ENCODE assay signal across 8 cellular contexts in genomic region chr10:55631071-55631654, GRCh38.
A peak's percentile ranks its signal among the peaks of the same experiment; 100 is the strongest.
DNase-seq lines count a peak whose midpoint lies in the region; ATAC-seq and TF ChIP-seq lines count a peak whose summit lies in the region.

No MANE protein-coding gene starts in this region.

- H3K9me3 Mint-ChIP-seq in activated naive CD4-positive, alpha-beta T cell treated with anti-CD3 and anti-CD28 coated beads for 36 hours: peaks cover 3% of the 10 kb centered on the region

- H3K27ac ChIP-seq in brain microvascular endothelial cell: no peak overlapping the region
- peak overlapping the region in 1 of 21 experiments; percentile 8 for H3K27ac ChIP-seq in skin epidermis

- peak; percentile 7 for DNase-seq in activated naive CD4-positive, alpha-beta T cell treated with anti-CD3 and anti-CD28 coated beads for 36 hours
- no peak for DNase-seq in activated naive CD4-positive, alpha-beta T cell treated with Interleukin-2 at 50 U/mL for 16 hours
- peak; percentile 80 for DNase-seq in NCI-H345 (lab: John Stamatoyannopoulos, UW)
- DNase-seq in brain microvascular endothelial cell: peak; percentile 4
- peak; percentile 69 for DNase-seq in inferior parietal cortex (ENCODE audit: extremely low spot score)
- DNase-seq in GF-D8 (lab: John Stamatoyannopoulos, UW): no peak

- no peak overlapping the region for H3K27ac Mint-ChIP-seq in activated naive CD4-positive, alpha-beta T cell treated with anti-CD3 and anti-CD28 coated beads for 36 hours

- H3K36me3 ChIP-seq in brain microvascular endothelial cell (replicated peaks): no peaks in the 10 kb centered on the region

- TF ChIP-seq CTCF in brain microvascular endothelial cell (IDR thresholded peaks at IDR 0.05; ENCODE audit: low read depth, low read length, missing control alignments): peak; percentile 71

- H3K4me3 ChIP-seq in brain microvascular endothelial cell (ENCODE audit: low read depth, low read length): peak overlapping the region; percentile 55
- peak overlapping the region; percentile 22 to 43 (median 32) for H3K4me3 ChIP-seq in skin epidermis

- in situ Hi-C loops in brain microvascular endothelial cell (cut with HindIII; ENCODE audit: low pct_ligation_motif_present, low sequenced_read_pairs): no loop called here

- H3K36me3 Mint-ChIP-seq in activated naive CD4-positive, alpha-beta T cell treated with anti-CD3 and anti-CD28 coated beads for 36 hours (ENCODE audit: low read depth): peaks cover 2% of the 10 kb centered on the region

- peaks cover 2% of the 10 kb centered on the region for H3K4me1 Mint-ChIP-seq in activated naive CD4-positive, alpha-beta T cell treated with anti-CD3 and anti-CD28 coated beads for 36 hours (ENCODE audit: low read depth)

- ATAC-seq in HG02973 (IDR thresholded peaks at IDR 0.05; ENCODE audit: unreplicated experiment): peak; percentile 96

- H3K27me3 Mint-ChIP-seq in activated naive CD4-positive, alpha-beta T cell treated with anti-CD3 and anti-CD28 coated beads for 36 hours (ENCODE audit: low read depth): peaks cover 32% of the 10 kb centered on the region

- peaks cover 5% of the 10 kb centered on the region for H3K27me3 ChIP-seq in brain microvascular endothelial cell (replicated peaks)

- intact Hi-C loops in activated naive CD4-positive, alpha-beta T cell treated with anti-CD3 and anti-CD28 coated beads for 36 hours (cut with micrococcal nuclease): no loop called here

- CTCF ChIA-PET in activated naive CD4-positive, alpha-beta T cell treated with anti-CD3 and anti-CD28 coated beads for 36 hours (lab: Charles Lee): no interaction called here

- H3K4me3 Mint-ChIP-seq in activated naive CD4-positive, alpha-beta T cell treated with anti-CD3 and anti-CD28 coated beads for 36 hours: no peak overlapping the region

Comparison
In these comparisons a context has a peak if more than half of its experiments do, and no peak if none do; other contexts are left out.
1. DNase-seq: peak in activated naive CD4-positive, alpha-beta T cell treated with anti-CD3 and anti-CD28 coated beads for 36 hours (single experiment), NCI-H345 (single experiment), brain microvascular endothelial cell (single experiment) and inferior parietal cortex (single experiment); none in activated naive CD4-positive, alpha-beta T cell treated with Interleukin-2 at 50 U/mL for 16 hours (single experiment) and GF-D8 (single experiment).